In the genomic region with DNA sequence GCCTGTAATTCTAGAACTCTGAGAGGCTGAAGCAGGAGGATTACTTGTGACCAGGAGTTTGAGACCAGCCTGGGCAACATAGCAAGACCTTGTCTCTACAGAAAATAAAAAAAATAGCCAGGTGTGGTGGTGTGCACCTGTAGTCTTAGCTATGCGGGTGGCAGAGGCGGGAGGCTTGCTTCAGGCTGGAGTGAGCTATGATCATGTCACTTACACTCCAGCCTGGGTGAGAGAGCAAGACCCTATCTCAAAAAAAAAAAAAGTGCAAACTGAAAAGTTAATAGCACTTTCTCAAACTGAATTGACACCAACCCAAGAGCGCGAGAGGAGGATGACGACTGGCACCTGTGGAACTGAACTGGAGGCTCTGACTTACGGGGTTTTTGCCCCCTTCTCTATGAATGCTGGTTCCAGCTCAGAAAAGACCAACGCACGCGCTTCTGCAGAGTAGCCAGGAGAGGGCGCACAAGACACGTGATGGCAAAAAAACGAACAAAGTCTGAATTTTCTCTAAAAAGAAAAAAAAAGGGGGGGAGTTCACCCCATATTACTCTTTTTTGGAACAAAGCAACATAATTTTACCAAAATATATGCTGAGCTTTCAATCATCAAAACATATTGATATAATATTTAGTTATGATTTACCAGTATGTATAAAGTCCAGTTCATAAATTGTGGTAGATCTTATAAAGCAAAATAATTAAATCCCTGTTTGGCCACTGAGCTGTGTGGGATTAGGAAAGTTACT, we compare ENCODE assay signal across 8 cellular contexts. TPM values are rescaled to one million over a fixed set of nuclear protein-coding genes. Genes with fewer than 3 reads are reported as not detected.
DNase-seq lines count a peak whose midpoint lies in the region; ATAC-seq and TF ChIP-seq lines count a peak whose summit lies in the region.

No MANE protein-coding gene starts in this region.

- ATAC-seq in CD4-positive, alpha-beta T cell (ENCODE audit: poor library complexity): peak; percentile 80
- ATAC-seq in Panc1: peak; percentile 67
- ATAC-seq in GM18873 (IDR thresholded peaks at IDR 0.05; ENCODE audit: low FRiP score, unreplicated experiment): no peak
- ATAC-seq in GM21576 (IDR thresholded peaks at IDR 0.05; ENCODE audit: unreplicated experiment): no peak

- peak; percentile 97 for TF ChIP-seq CTCF in CD4-positive, alpha-beta T cell (IDR thresholded peaks at IDR 0.05)
- peak; percentile 98 for TF ChIP-seq CTCF in Panc1 (IDR thresholded peaks at IDR 0.05)

- H3K4me1 ChIP-seq in Panc1 (ENCODE audit: control insufficient read depth, insufficient read depth, low read length): no peaks in the 10 kb centered on the region

- intact Hi-C loops in CD4-positive, alpha-beta T cell (cut with DNase I, micrococcal nuclease): loop anchor here (1.0 to 5.0 kb wide), 5 partner anchors 46 to 347 kb away; a partner anchor contains a TSS
- intact Hi-C loops in Panc1 (cut with micrococcal nuclease; ENCODE audit: unreplicated experiment): loop anchor here (5.0 to 10.0 kb wide), 2 partner anchors 115 to 277 kb away; partner anchors contain the start of gene COPG1

- no peaks in the 10 kb centered on the region for H3K36me3 Mint-ChIP-seq in CD4-positive, alpha-beta T cell (ENCODE audit: low read depth)

- in situ Hi-C loops in Panc1 (cut with HindIII; ENCODE audit: low pct_unique_long_range_greater_than_20kb, low sequenced_read_pairs): no loop called here

- H3K36me3 ChIP-seq in Panc1 (ENCODE audit: control insufficient read depth, insufficient read depth, low read length): no peaks in the 10 kb centered on the region

- no peaks in the 10 kb centered on the region for H3K27me3 ChIP-seq in CD4-positive, alpha-beta T cell (ENCODE audit: control insufficient read depth, insufficient read depth, low read length)
- no peaks in the 10 kb centered on the region for H3K27me3 ChIP-seq in Panc1 (ENCODE audit: control insufficient read depth, insufficient read depth, low read length)

- DNase-seq in CD4-positive, alpha-beta T cell: peak; percentile 44 to 66 (median 56)
- DNase-seq in HT1080 (ENCODE audit: low read depth): peak; percentile 55
- DNase-seq in Panc1 (ENCODE audit: low read depth, low spot score): peak; percentile 39
- DNase-seq in activated T-cell treated with anti-CD3 and anti-CD28 coated beads, Interleukin-2, amount 50 U/mL, for 48 hours: peak; percentile 73 to 74
- DNase-seq in fibroblast of the conjunctiva (ENCODE audit: low read depth): peak; percentile 30
- peak; percentile 23 for DNase-seq in pons (ENCODE audit: low spot score)

- peaks cover 11% of the 10 kb centered on the region for H3K4me1 Mint-ChIP-seq in CD4-positive, alpha-beta T cell (ENCODE audit: low read depth)

- H3K9me3 Mint-ChIP-seq in CD4-positive, alpha-beta T cell: no peaks in the 10 kb centered on the region

- CTCF ChIA-PET in CD4-positive, alpha-beta T cell (lab: Charles Lee): interaction anchor here (0.5 to 4.4 kb wide), 36 partner anchors 12 to 341 kb away, joined by 3 to 59 read pairs (median 4); partner anchors contain the start of genes CFAP92 and COPG1
- CTCF ChIA-PET in Panc1 (lab: Charles Lee): interaction anchor here (0.5 to 2.9 kb wide), 43 partner anchors 10 to 849 kb away, joined by 3 to 23 read pairs (median 4); partner anchors contain the start of genes CFAP92 and RAB43

- BruUV-seq in Panc1 (replicated peaks; lab: Mats Ljungman, UMichigan): no TSS peak

- no peak overlapping the region for H3K27ac ChIP-seq in CD4-positive, alpha-beta T cell (ENCODE audit: low read depth, low read length)
- no peak overlapping the region for H3K27ac ChIP-seq in Panc1 (ENCODE audit: low read length)

- H3K27me3 Mint-ChIP-seq in CD4-positive, alpha-beta T cell: no peaks in the 10 kb centered on the region

- H3K4me3 Mint-ChIP-seq in CD4-positive, alpha-beta T cell: no peak overlapping the region

- H3K4me3 ChIP-seq in Panc1 (ENCODE audit: low read depth in 2 of 2, low read length in 2 of 2): no peak overlapping the region

- POLR2A ChIA-PET in CD4-positive, alpha-beta T cell (lab: Charles Lee): interaction anchor here (0.5 to 2.1 kb wide), 21 partner anchors 24 to 347 kb away, joined by 3 to 38 read pairs (median 4); partner anchors contain the start of genes CFAP92, COPG1 and RAB43
- POLR2A ChIA-PET in Panc1 (lab: Charles Lee): interaction anchor here (0.6 to 1.1 kb wide), 6 partner anchors 19 to 280 kb away, joined by 3 to 17 read pairs (median 4); partner anchors contain the start of gene CFAP92

- H3K9me3 ChIP-seq in CD4-positive, alpha-beta T cell (ENCODE audit: control insufficient read depth, low read length): no peaks in the 10 kb centered on the region
- no peaks in the 10 kb centered on the region for H3K9me3 ChIP-seq in Panc1 (ENCODE audit: control insufficient read depth, insufficient read depth, low read depth, low read length)

- no peak overlapping the region for H3K27ac Mint-ChIP-seq in CD4-positive, alpha-beta T cell

RNA-seq across cellular contexts. Expression of gene CFAP92, which starts 23.7 kb away (rescaled TPM):
- under 1 TPM; 0.19 to 0.45 TPM for total RNA-seq in CD4-positive, alpha-beta T cell
- not detected in 2 replicates for total RNA-seq in HT1080 (2014; rRNA removed; shearing (Covaris generic))
- 0.10 TPM in 1 of 2 replicates, not detected in the other for polyA plus RNA-seq in HT1080 (2015; cell fraction: cytosol; rRNA removed)
- polyA plus RNA-seq in HT1080 (2015; cell fraction: nucleus; rRNA removed): not detected in 2 replicates
- total RNA-seq in Panc1 (2021; ENCODE audit: unreplicated experiment): 0.18 TPM
- polyA plus RNA-seq in Panc1 (2012; ENCODE audit: insufficient read length): 0.42 TPM

RNA-seq across cellular contexts. Expression of gene EFCC1, which starts 30.9 kb away (rescaled TPM):
- total RNA-seq in CD4-positive, alpha-beta T cell: under 1 TPM; 0.22 to 0.25 TPM
- not detected in 2 replicates for total RNA-seq in HT1080 (2014; rRNA removed; shearing (Covaris generic))
- polyA plus RNA-seq in HT1080 (2015; cell fraction: cytosol; rRNA removed): not detected in 2 replicates
- polyA plus RNA-seq in HT1080 (2015; cell fraction: nucleus; rRNA removed): not detected in 2 replicates
- 0.15 TPM for total RNA-seq in Panc1 (2021; ENCODE audit: unreplicated experiment)
- 0.13 TPM for polyA plus RNA-seq in Panc1 (2012; ENCODE audit: insufficient read length)

Comparison
In these comparisons a context has a peak if more than half of its experiments do, and no peak if none do; other contexts are left out.
1. ATAC-seq: peak in CD4-positive, alpha-beta T cell (single experiment) and Panc1 (single experiment); none in GM18873 (single experiment) and GM21576 (single experiment).
2. DNase-seq: peak in every context shown above with its lines; median percentile 74 in activated T-cell treated with anti-CD3 and anti-CD28 coated beads, Interleukin-2, amount 50 U/mL, for 48 hours; 56 in CD4-positive, alpha-beta T cell; 55 in HT1080; 39 in Panc1; 30 in fibroblast of the conjunctiva; 23 in pons.